In genomic region chr7:68969571-68969970, GRCh38 we compare ENCODE assay signal across 12 cellular contexts.
DNase-seq lines count a peak whose midpoint lies in the region; ATAC-seq and TF ChIP-seq lines count a peak whose summit lies in the region.
"Had no signal": no experiment of that assay in that cellular context is flagged by ENCODE, and none has a peak within 500 bp of the region (broad histone marks: within the 10 kb centered on the region; RNA-seq: fewer than 3 reads in every experiment).

No MANE protein-coding gene starts in this region.

- DNase-seq in H4 (ENCODE audit: low spot score) (peak; percentile 38), MV-4-11 (lab: John Stamatoyannopoulos, UW) (peak; percentile 95), NOMO-1 treated with dmso at 0.1 percent for 144 hours (lab: John Stamatoyannopoulos, UW; ENCODE audit: unreplicated experiment) (peak; percentile 78), omental fat pad (ENCODE audit: low spot score) (no peak), NCI-H1436 (lab: John Stamatoyannopoulos, UW) (no peak), GOT3 (lab: John Stamatoyannopoulos, UW) (no peak)
- DNase-seq: ACHN; AML-193; Caco-2; CD4-positive, alpha-beta T cell; HCEC 1CT had no signal

- TF ChIP-seq CTCF in omental fat pad (IDR thresholded peaks at IDR 0.05) = no peak

- ATAC-seq in omental fat pad (ENCODE audit: low FRiP score) = peak; percentile 23
- ATAC-seq in GM19455 (IDR thresholded peaks at IDR 0.05; ENCODE audit: unreplicated experiment) = no peak

Comparison
In these comparisons a context has a peak if more than half of its experiments do, and no peak if none do; other contexts are left out.
1. DNase-seq: peak in H4 (single experiment), MV-4-11 (single experiment) and NOMO-1 treated with dmso at 0.1 percent for 144 hours (single experiment); none in omental fat pad (single experiment), NCI-H1436 (single experiment) and GOT3 (single experiment).